ENCODE assay signal across 15 cellular contexts in the genomic region with DNA sequence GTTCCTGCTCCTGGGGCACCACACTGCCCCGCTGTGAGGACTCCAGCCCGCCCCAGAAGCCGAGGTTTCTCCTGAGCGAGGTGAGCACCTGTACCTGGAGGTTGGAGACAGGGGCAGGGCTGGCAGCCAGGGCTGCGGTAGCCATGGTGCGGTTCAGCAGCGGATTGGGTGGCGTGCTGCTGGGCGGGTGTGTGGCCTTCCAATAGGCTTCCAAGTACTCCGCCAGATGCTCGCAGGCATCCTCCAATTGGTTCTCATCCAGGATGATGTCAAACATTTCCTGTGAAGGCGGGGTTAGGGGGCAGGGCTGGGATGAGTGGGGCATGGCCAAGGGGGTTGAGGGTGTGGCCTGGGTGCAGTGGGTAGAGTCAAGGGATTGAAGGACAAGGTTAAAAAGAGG. TPM values are rescaled to one million over a fixed set of nuclear protein-coding genes. Genes with fewer than 3 reads are reported as not detected.
DNase-seq lines count a peak whose midpoint lies in the region; ATAC-seq, FAIRE-seq and TF ChIP-seq lines count a peak whose summit lies in the region.
"Had no signal": no experiment of that assay in that cellular context is flagged by ENCODE, and none has a peak within 500 bp of the region (broad histone marks: within the 10 kb centered on the region; RNA-seq: fewer than 3 reads in every experiment).

No MANE protein-coding gene starts in this region.

- TF ChIP-seq POLR2A in K562 (conservative IDR thresholded peaks at IDR 0.05), result no peak

- H3K4me3 Mint-ChIP-seq in activated CD8-positive, alpha-beta memory T cell treated with anti-CD3 and anti-CD28 coated beads, Interleukin-2, amount 10 ng/mL, durations not matched to agents 7 days and 5 days, result no peak overlapping the region

- H3K27me3 ChIP-seq in Karpas-422 (ENCODE audit: low read length) (no peaks in the 10 kb centered on the region), K562 (ENCODE audit: control insufficient read depth in 2 of 2, insufficient read depth in 2 of 2, low read length in 2 of 2) (no peaks in the 10 kb centered on the region), osteoblast (ENCODE audit: insufficient read depth, low read length) (no peaks in the 10 kb centered on the region)
- H3K27me3 ChIP-seq: SJSA1, tibial nerve had no signal

- H3K4me2 ChIP-seq in Karpas-422 (ENCODE audit: low read depth, low read length, poor library complexity, severe bottlenecking), result no peak overlapping the region
- no peak overlapping the region for H3K4me2 ChIP-seq in K562 (ENCODE audit: insufficient read depth, low read length)
- H3K4me2 ChIP-seq in osteoblast (ENCODE audit: insufficient read depth, low read length), result no peak overlapping the region

- 91% methylated on average over 9 of the region's 12 CpGs for WGBS in K562 (ENCODE audit: insufficient coverage, low coverage, missing lambda C conversion rate)

- peaks cover 5% of the 10 kb centered on the region for H3K9me1 ChIP-seq in K562 (ENCODE audit: control insufficient read depth, insufficient read depth, low read length)

- H2AFZ ChIP-seq in Karpas-422 (ENCODE audit: low read length) (no peak overlapping the region), K562 (ENCODE audit: low read depth, low read length) (no peak overlapping the region), osteoblast (ENCODE audit: low read length) (no peak overlapping the region)

- TF ChIP-seq EP300 in K562 (IDR thresholded peaks at IDR 0.05; ENCODE audit: low read length), result no peak

- POLR2A ChIA-PET in K562 (lab: Yijun Ruan, JAX), result interaction anchor here (0.7 to 1.1 kb wide), 2 partner anchors 9 to 11 kb away, joined by 3 to 4 read pairs; a partner anchor contains a TSS

- in situ Hi-C loops in K562 (cut with MboI), result no loop called here

- no peak overlapping the region for H3K27ac ChIP-seq in Karpas-422 (ENCODE audit: low read length)
- H3K27ac ChIP-seq in K562 (ENCODE audit: extremely low read depth, low read depth, low read length), result no peak overlapping the region
- no peak overlapping the region for H3K27ac ChIP-seq in osteoblast (ENCODE audit: low read depth, low read length)
- H3K27ac ChIP-seq: prostate gland, SJSA1 had no signal

- peaks cover 13% of the 10 kb centered on the region for H3K4me1 Mint-ChIP-seq in activated CD8-positive, alpha-beta memory T cell treated with anti-CD3 and anti-CD28 coated beads, Interleukin-2, amount 10 ng/mL, durations not matched to agents 7 days and 5 days

- no peak for ATAC-seq in activated CD8-positive, alpha-beta memory T cell treated with anti-CD3 and anti-CD28 coated beads, Interleukin-2, amount 10 ng/mL, durations not matched to agents 7 days and 5 days
- ATAC-seq in K562, result peak; percentile 50

- H3K27ac Mint-ChIP-seq in activated CD8-positive, alpha-beta memory T cell treated with anti-CD3 and anti-CD28 coated beads, Interleukin-2, amount 10 ng/mL, durations not matched to agents 7 days and 5 days, result peak overlapping the region; percentile 15

- no TSS peak for BruUV-seq in K562 (replicated peaks; lab: Mats Ljungman, UMichigan)

- H3K9me3 ChIP-seq in Karpas-422 (ENCODE audit: low read length), result no peaks in the 10 kb centered on the region
- no peaks in the 10 kb centered on the region for H3K9me3 ChIP-seq in K562 (replicated peaks; ENCODE audit: control insufficient read depth, insufficient read depth, low read depth, low read length)
- no peaks in the 10 kb centered on the region for H3K9me3 ChIP-seq in osteoblast (ENCODE audit: low read depth, low read length)
- H3K9me3 ChIP-seq: prostate gland, SJSA1, tibial nerve had no signal

- H3K4me1 ChIP-seq in Karpas-422 (ENCODE audit: low read length) (peaks cover 46% of the 10 kb centered on the region), K562 (replicated peaks in 1 of 2; ENCODE audit: control insufficient read depth in 2 of 2, insufficient read depth in 2 of 2, low read length in 2 of 2) (peaks cover 7 to 33% of the 10 kb centered on the region in 2 experiments), osteoblast (ENCODE audit: insufficient read depth, low read length) (peaks cover 6% of the 10 kb centered on the region)
- H3K4me1 ChIP-seq: prostate gland had no signal

- H3K9me2 ChIP-seq in Karpas-422 (replicated peaks; ENCODE audit: insufficient read depth, low read length), result no peaks in the 10 kb centered on the region

- H3K79me2 ChIP-seq in Karpas-422 (ENCODE audit: low read length) (no peaks in the 10 kb centered on the region), K562 (ENCODE audit: control insufficient read depth, insufficient read depth, low read length) (no peaks in the 10 kb centered on the region), osteoblast (ENCODE audit: insufficient read depth, low read length) (no peaks in the 10 kb centered on the region)

- TF ChIP-seq CTCF in K562 (IDR thresholded peaks at IDR 0.05 in 2 of 3, conservative IDR thresholded peaks at IDR 0.05 in 1 of 3; ENCODE audit: insufficient read depth in 2 of 3, low read depth in 1 of 3, low read length in 3 of 3), result no peak
- no peak for TF ChIP-seq CTCF in osteoblast (IDR thresholded peaks at IDR 0.05; ENCODE audit: extremely low read depth, low read depth, low read length)

- peaks cover 11% of the 10 kb centered on the region for H3K36me3 Mint-ChIP-seq in activated CD8-positive, alpha-beta memory T cell treated with anti-CD3 and anti-CD28 coated beads, Interleukin-2, amount 10 ng/mL, durations not matched to agents 7 days and 5 days
- H3K36me3 Mint-ChIP-seq: activated naive CD4-positive, alpha-beta T cell treated with anti-CD3 and anti-CD28 coated beads, Interleukin-2, amount 50 U/mL, for 72 hours had no signal

- intact Hi-C loops in K562 (cut with micrococcal nuclease), result no loop called here

- no peaks in the 10 kb centered on the region for H3K27me3 Mint-ChIP-seq in activated CD8-positive, alpha-beta memory T cell treated with anti-CD3 and anti-CD28 coated beads, Interleukin-2, amount 10 ng/mL, durations not matched to agents 7 days and 5 days

- no peak for TF ChIP-seq RAD21 in K562 (CRISPR knock-in tag; conservative IDR thresholded peaks at IDR 0.05 in 1 of 2, IDR thresholded peaks at IDR 0.05 in 1 of 2)

- no peaks in the 10 kb centered on the region for H3K9me3 Mint-ChIP-seq in activated CD8-positive, alpha-beta memory T cell treated with anti-CD3 and anti-CD28 coated beads, Interleukin-2, amount 10 ng/mL, durations not matched to agents 7 days and 5 days (ENCODE audit: low read depth)
- H3K9me3 Mint-ChIP-seq: activated naive CD4-positive, alpha-beta T cell treated with anti-CD3 and anti-CD28 coated beads, Interleukin-2, amount 50 U/mL, for 72 hours had no signal

- H4K20me1 ChIP-seq in Karpas-422 (ENCODE audit: insufficient read depth, low read depth, low read length) (peaks cover 9% of the 10 kb centered on the region; the same call in 1 of the 2 replicates), K562 (replicated peaks; ENCODE audit: control insufficient read depth, insufficient read depth, low read length) (peaks cover 6% of the 10 kb centered on the region), osteoblast (ENCODE audit: insufficient read depth, low read length) (peaks cover 18% of the 10 kb centered on the region)

- H3K36me3 ChIP-seq in Karpas-422 (ENCODE audit: insufficient read depth, low read length) (peaks cover 15% of the 10 kb centered on the region; the same call in 1 of the 2 replicates), K562 (ENCODE audit: control insufficient read depth, insufficient read depth, low read length) (peaks cover 12% of the 10 kb centered on the region; the same call in 2 of the 3 replicates), osteoblast (ENCODE audit: insufficient read depth, low read length) (peaks cover 33% of the 10 kb centered on the region)
- H3K36me3 ChIP-seq: prostate gland had no signal

- H3K9ac ChIP-seq in Karpas-422 (ENCODE audit: low read length) (no peak overlapping the region), K562 (ENCODE audit: insufficient read depth in 1 of 2, low read depth in 2 of 2, low read length in 2 of 2) (no peak overlapping the region)

- CTCF ChIA-PET in activated CD8-positive, alpha-beta memory T cell treated with anti-CD3 and anti-CD28 coated beads, Interleukin-2, amount 10 ng/mL, durations not matched to agents 7 days and 5 days (lab: Charles Lee), result interaction anchor here (6.3 to 20.6 kb wide), 2 partner anchors 20 to 194 kb away, joined by 93 to 516 read pairs; a partner anchor contains a TSS
- CTCF ChIA-PET in K562 (lab: Yijun Ruan, JAX; ENCODE audit: low intra/inter-chr PET ratio), result no interaction called here

- FAIRE-seq in K562 (lab: Jason Lieb, UNC), result no peak

- H3K4me3 ChIP-seq in Karpas-422 (ENCODE audit: low read length), result no peak overlapping the region
- no peak overlapping the region for H3K4me3 ChIP-seq in K562
- H3K4me3 ChIP-seq in osteoblast (ENCODE audit: insufficient read depth, low read length), result no peak overlapping the region
- H3K4me3 ChIP-seq: prostate gland, SJSA1, tibial nerve had no signal

- no peak for DNase-seq in activated CD8-positive, alpha-beta memory T cell treated with anti-CD3 and anti-CD28 coated beads, Interleukin-2, amount 10 ng/mL, durations not matched to agents 7 days and 5 days
- no peak for DNase-seq in activated CD8-positive, alpha-beta memory T cell treated with anti-CD3 and anti-CD28 coated beads, Interleukin-2, amount 50 U/mL, for 48 hours
- DNase-seq in Karpas-422, result peak; percentile 67
- DNase-seq in K562 (ENCODE audit: extremely low read depth in 1 of 4, low spot score in 3 of 4), result peak; percentile 20 to 46 (median 42)
- peak; percentile 54 for DNase-seq in osteoblast (ENCODE audit: insufficient read length, low spot score, missing footprints)
- no peak for DNase-seq in Ammon's horn (ENCODE audit: low spot score)
- DNase-seq in activated CD4-positive, alpha-beta T cell treated with anti-CD3 and anti-CD28 coated beads, Interleukin-2, amount 50 U/mL, for 1 hour, result no peak
- DNase-seq in activated naive CD4-positive, alpha-beta T cell (lab: John Stamatoyannopoulos, UW), result no peak
- DNase-seq: activated CD8-positive, alpha-beta memory T cell treated with anti-CD3 and anti-CD28 coated beads, Interleukin-2, amount 50 U/mL, for 4 hours; AML-193; EL had no signal

RNA-seq across cellular contexts. Expression of a gene that starts 11.3 kb away (rescaled TPM):
- under 1 TPM in 1 of 2 experiments, not detected in 1; 0.35 TPM for total RNA-seq in activated CD8-positive, alpha-beta memory T cell treated with anti-CD3 and anti-CD28 coated beads, Interleukin-2, amount 10 ng/mL, durations not matched to agents 7 days and 5 days
- not detected in 2 replicates for total RNA-seq in Karpas-422 (2014; rRNA removed; shearing (Covaris generic); ENCODE audit: low replicate concordance)
- 0.16 TPM in 1 of 2 replicates, not detected in the other for total RNA-seq in K562 (2011; cell fraction: chromatin; rRNA removed; ENCODE audit: low replicate concordance)
- total RNA-seq in K562 (2011; cell fraction: nucleolus; rRNA removed), result not detected in 2 replicates
- not detected in 2 replicates for total RNA-seq in K562 (2011; cell fraction: nucleoplasm; rRNA removed)
- total RNA-seq in K562 (2014; rRNA removed) (not detected in 2 replicates), K562 (2014; rRNA removed; fragmentation: Illumina TruSeq; extraction: Trizol) (not detected in 2 replicates), K562 (2015; rRNA removed; fragmentation: Illumina TruSeq; extraction: Trizol) (not detected in 2 replicates), K562 (2021) (not detected in 2 replicates), osteoblast (not detected in 2 replicates)
- polyA plus RNA-seq in K562 (2011; rRNA removed) (not detected in 2 replicates), K562 (2014; fragmentation: Illumina TruSeq; extraction: Trizol) (not detected in 2 replicates), K562 (2014; fragmentation: Nextera tagmentation; extraction: Ambion mirVana) (not detected), K562 (2014; rRNA removed) (not detected in 2 replicates)
- polyA plus RNA-seq in K562 (2011; cell fraction: cytosol; rRNA removed), result not detected in 2 replicates
- not detected in 2 replicates for polyA plus RNA-seq in K562 (2011; cell fraction: nucleus; rRNA removed)
- polyA plus RNA-seq in K562 (2012), result not detected in 2 replicates
- polyA minus RNA-seq in K562 (2011; rRNA and poly(A)+ RNA removed), result not detected in 2 replicates
- not detected in 2 replicates for polyA minus RNA-seq in K562 (2011; cell fraction: cytosol; rRNA and poly(A)+ RNA removed)
- not detected in 2 replicates for polyA minus RNA-seq in K562 (2011; cell fraction: nucleus; rRNA and poly(A)+ RNA removed)
- total RNA-seq: prostate gland, SJSA1, tibial nerve had no signal

RNA-seq across cellular contexts. Expression of a gene that starts 20.2 kb away (rescaled TPM):
- 10 to 100 TPM; 21.0 to 32.9 TPM for total RNA-seq in activated CD8-positive, alpha-beta memory T cell treated with anti-CD3 and anti-CD28 coated beads, Interleukin-2, amount 10 ng/mL, durations not matched to agents 7 days and 5 days
- total RNA-seq in Karpas-422 (2014; rRNA removed; shearing (Covaris generic); ENCODE audit: low replicate concordance), result 9.1 and 13.6 TPM in 2 replicates
- total RNA-seq in K562 (2011; cell fraction: chromatin; rRNA removed; ENCODE audit: low replicate concordance), result 38.1 and 87.3 TPM in 2 replicates
- 39.5 and 41.0 TPM in 2 replicates for total RNA-seq in K562 (2011; cell fraction: nucleolus; rRNA removed)
- 40.0 and 54.4 TPM in 2 replicates for total RNA-seq in K562 (2011; cell fraction: nucleoplasm; rRNA removed)
- total RNA-seq in K562 (2014; rRNA removed) (2.2 and 3.7 TPM in 2 replicates), K562 (2014; rRNA removed; fragmentation: Illumina TruSeq; extraction: Trizol) (2.6 and 3.6 TPM in 2 replicates), K562 (2015; rRNA removed; fragmentation: Illumina TruSeq; extraction: Trizol) (1.7 and 2.0 TPM in 2 replicates), K562 (2021) (6.7 and 7.4 TPM in 2 replicates), osteoblast (5.8 and 7.4 TPM in 2 replicates)
- polyA plus RNA-seq in K562 (2011; rRNA removed) (3.0 and 3.2 TPM in 2 replicates), K562 (2014; fragmentation: Illumina TruSeq; extraction: Trizol) (3.0 and 3.6 TPM in 2 replicates), K562 (2014; fragmentation: Nextera tagmentation; extraction: Ambion mirVana) (under 1 TPM; 0.08 to 0.18 TPM), K562 (2014; rRNA removed) (3.7 and 4.6 TPM in 2 replicates)
- polyA plus RNA-seq in K562 (2011; cell fraction: cytosol; rRNA removed), result 1.5 and 3.4 TPM in 2 replicates
- 10.8 and 29.9 TPM in 2 replicates for polyA plus RNA-seq in K562 (2011; cell fraction: nucleus; rRNA removed)
- 2.1 and 2.9 TPM in 2 replicates for polyA plus RNA-seq in K562 (2012)
- polyA minus RNA-seq in K562 (2011; rRNA and poly(A)+ RNA removed), result 8.4 and 16.2 TPM in 2 replicates
- 2.5 and 5.3 TPM in 2 replicates for polyA minus RNA-seq in K562 (2011; cell fraction: cytosol; rRNA and poly(A)+ RNA removed)
- 8.2 and 16.4 TPM in 2 replicates for polyA minus RNA-seq in K562 (2011; cell fraction: nucleus; rRNA and poly(A)+ RNA removed)

RNA-seq across cellular contexts. Expression of a gene that starts 22.8 kb away (rescaled TPM):
- total RNA-seq in activated CD8-positive, alpha-beta memory T cell treated with anti-CD3 and anti-CD28 coated beads, Interleukin-2, amount 10 ng/mL, durations not matched to agents 7 days and 5 days, result 1,000 to 10,000 TPM; 1,859 to 1,928 TPM
- total RNA-seq in Karpas-422 (2014; rRNA removed; shearing (Covaris generic); ENCODE audit: low replicate concordance), result 2,922 and 4,663 TPM in 2 replicates
- 162 and 216 TPM in 2 replicates for total RNA-seq in K562 (2011; cell fraction: chromatin; rRNA removed; ENCODE audit: low replicate concordance)
- 446 and 472 TPM in 2 replicates for total RNA-seq in K562 (2011; cell fraction: nucleolus; rRNA removed)
- total RNA-seq in K562 (2011; cell fraction: nucleoplasm; rRNA removed), result 512 and 741 TPM in 2 replicates
- total RNA-seq in K562 (2014; rRNA removed), result 3,823 and 4,254 TPM in 2 replicates
- 2,411 and 3,109 TPM in 2 replicates for total RNA-seq in K562 (2014; rRNA removed; fragmentation: Illumina TruSeq; extraction: Trizol)
- total RNA-seq in K562 (2015; rRNA removed; fragmentation: Illumina TruSeq; extraction: Trizol), result 3,681 and 3,727 TPM in 2 replicates
- 2,367 and 2,508 TPM in 2 replicates for total RNA-seq in K562 (2021)
- 1,550 and 2,263 TPM in 2 replicates for polyA plus RNA-seq in K562 (2011; rRNA removed)
- polyA plus RNA-seq in K562 (2011; cell fraction: cytosol; rRNA removed), result 1,909 and 2,489 TPM in 2 replicates
- polyA plus RNA-seq in K562 (2011; cell fraction: nucleus; rRNA removed), result 662 and 945 TPM in 2 replicates
- polyA plus RNA-seq in K562 (2012), result 2,279 and 3,326 TPM in 2 replicates
- polyA plus RNA-seq in K562 (2014; fragmentation: Illumina TruSeq; extraction: Trizol), result 4,063 and 4,614 TPM in 2 replicates
- 1,000 to 10,000 TPM; 3,604 to 4,229 TPM for polyA plus RNA-seq in K562 (2014; fragmentation: Nextera tagmentation; extraction: Ambion mirVana)
- 3,808 and 3,851 TPM in 2 replicates for polyA plus RNA-seq in K562 (2014; rRNA removed)
- polyA minus RNA-seq in K562 (2011; rRNA and poly(A)+ RNA removed), result 920 and 1,322 TPM in 2 replicates
- 617 and 787 TPM in 2 replicates for polyA minus RNA-seq in K562 (2011; cell fraction: cytosol; rRNA and poly(A)+ RNA removed)
- 123 and 152 TPM in 2 replicates for polyA minus RNA-seq in K562 (2011; cell fraction: nucleus; rRNA and poly(A)+ RNA removed)
- 1,279 and 1,302 TPM in 2 replicates for total RNA-seq in osteoblast

RNA-seq across cellular contexts. Expression of a gene that starts 25.8 kb away (rescaled TPM):
- 1 to 10 TPM; 1.2 to 9.0 TPM for total RNA-seq in activated CD8-positive, alpha-beta memory T cell treated with anti-CD3 and anti-CD28 coated beads, Interleukin-2, amount 10 ng/mL, durations not matched to agents 7 days and 5 days
- not detected in 2 replicates for total RNA-seq in Karpas-422 (2014; rRNA removed; shearing (Covaris generic); ENCODE audit: low replicate concordance)
- total RNA-seq in K562 (2011; cell fraction: chromatin; rRNA removed; ENCODE audit: low replicate concordance), result not detected in 2 replicates
- total RNA-seq in K562 (2011; cell fraction: nucleolus; rRNA removed), result not detected in 2 replicates
- total RNA-seq in K562 (2011; cell fraction: nucleoplasm; rRNA removed), result not detected in 2 replicates
- not detected in 2 replicates for total RNA-seq in K562 (2014; rRNA removed)
- total RNA-seq in K562 (2014; rRNA removed; fragmentation: Illumina TruSeq; extraction: Trizol), result not detected in 2 replicates
- not detected in 2 replicates for total RNA-seq in K562 (2015; rRNA removed; fragmentation: Illumina TruSeq; extraction: Trizol)
- not detected in 2 replicates for total RNA-seq in K562 (2021)
- 0.11 TPM in 1 of 2 replicates, not detected in the other for polyA plus RNA-seq in K562 (2011; rRNA removed)
- polyA plus RNA-seq in K562 (2011; cell fraction: cytosol; rRNA removed), result not detected in 2 replicates
- polyA plus RNA-seq in K562 (2011; cell fraction: nucleus; rRNA removed), result 0.21 and 0.29 TPM in 2 replicates
- polyA plus RNA-seq in K562 (2012), result 0.01 and 0.03 TPM in 2 replicates
- not detected in 2 replicates for polyA plus RNA-seq in K562 (2014; fragmentation: Illumina TruSeq; extraction: Trizol)
- not detected for polyA plus RNA-seq in K562 (2014; fragmentation: Nextera tagmentation; extraction: Ambion mirVana)
- not detected in 2 replicates for polyA plus RNA-seq in K562 (2014; rRNA removed)
- polyA minus RNA-seq in K562 (2011; rRNA and poly(A)+ RNA removed), result not detected in 2 replicates
- polyA minus RNA-seq in K562 (2011; cell fraction: cytosol; rRNA and poly(A)+ RNA removed), result not detected in 2 replicates
- not detected in 2 replicates for polyA minus RNA-seq in K562 (2011; cell fraction: nucleus; rRNA and poly(A)+ RNA removed)
- total RNA-seq in osteoblast, result 2.9 and 3.8 TPM in 2 replicates
- total RNA-seq: SJSA1 had no signal

RNA-seq across cellular contexts. Expression of a gene that starts 48.5 kb away (rescaled TPM):
- not detected for total RNA-seq in activated CD8-positive, alpha-beta memory T cell treated with anti-CD3 and anti-CD28 coated beads, Interleukin-2, amount 10 ng/mL, durations not matched to agents 7 days and 5 days
- total RNA-seq in Karpas-422 (2014; rRNA removed; shearing (Covaris generic); ENCODE audit: low replicate concordance), result not detected in 2 replicates
- not detected in 2 replicates for total RNA-seq in K562 (2011; cell fraction: chromatin; rRNA removed; ENCODE audit: low replicate concordance)
- not detected in 2 replicates for total RNA-seq in K562 (2011; cell fraction: nucleolus; rRNA removed)
- not detected in 2 replicates for total RNA-seq in K562 (2011; cell fraction: nucleoplasm; rRNA removed)
- total RNA-seq in K562 (2014; rRNA removed) (not detected in 2 replicates), K562 (2014; rRNA removed; fragmentation: Illumina TruSeq; extraction: Trizol) (not detected in 2 replicates), K562 (2015; rRNA removed; fragmentation: Illumina TruSeq; extraction: Trizol) (not detected in 2 replicates), K562 (2021) (not detected in 2 replicates), osteoblast (under 0.01 TPM in 1 of 2 replicates, not detected in the other)
- polyA plus RNA-seq in K562 (2011; rRNA removed) (not detected in 2 replicates), K562 (2014; fragmentation: Illumina TruSeq; extraction: Trizol) (not detected in 2 replicates), K562 (2014; fragmentation: Nextera tagmentation; extraction: Ambion mirVana) (not detected), K562 (2014; rRNA removed) (not detected in 2 replicates)
- polyA plus RNA-seq in K562 (2011; cell fraction: cytosol; rRNA removed), result not detected in 2 replicates
- polyA plus RNA-seq in K562 (2011; cell fraction: nucleus; rRNA removed), result not detected in 2 replicates
- polyA plus RNA-seq in K562 (2012), result not detected in 2 replicates
- not detected in 2 replicates for polyA minus RNA-seq in K562 (2011; rRNA and poly(A)+ RNA removed)
- not detected in 2 replicates for polyA minus RNA-seq in K562 (2011; cell fraction: cytosol; rRNA and poly(A)+ RNA removed)
- not detected in 2 replicates for polyA minus RNA-seq in K562 (2011; cell fraction: nucleus; rRNA and poly(A)+ RNA removed)
- total RNA-seq: activated naive CD4-positive, alpha-beta T cell treated with anti-CD3 and anti-CD28 coated beads, Interleukin-2, amount 50 U/mL, for 72 hours; SJSA1 had no signal

Comparison
In these comparisons a context has a peak if more than half of its experiments do, and no peak if none do; other contexts are left out.
1. DNase-seq: peak in Karpas-422 (single experiment), K562 (4 of 4) and osteoblast (single experiment); none in activated CD8-positive, alpha-beta memory T cell treated with anti-CD3 and anti-CD28 coated beads, Interleukin-2, amount 10 ng/mL, durations not matched to agents 7 days and 5 days (single experiment), activated CD8-positive, alpha-beta memory T cell treated with anti-CD3 and anti-CD28 coated beads, Interleukin-2, amount 50 U/mL, for 48 hours (single experiment), Ammon's horn (single experiment), activated CD4-positive, alpha-beta T cell treated with anti-CD3 and anti-CD28 coated beads, Interleukin-2, amount 50 U/mL, for 1 hour (single experiment) and activated naive CD4-positive, alpha-beta T cell (0 of 4).